22 cellular contexts compared by ENCODE assay signal in the genomic region with DNA sequence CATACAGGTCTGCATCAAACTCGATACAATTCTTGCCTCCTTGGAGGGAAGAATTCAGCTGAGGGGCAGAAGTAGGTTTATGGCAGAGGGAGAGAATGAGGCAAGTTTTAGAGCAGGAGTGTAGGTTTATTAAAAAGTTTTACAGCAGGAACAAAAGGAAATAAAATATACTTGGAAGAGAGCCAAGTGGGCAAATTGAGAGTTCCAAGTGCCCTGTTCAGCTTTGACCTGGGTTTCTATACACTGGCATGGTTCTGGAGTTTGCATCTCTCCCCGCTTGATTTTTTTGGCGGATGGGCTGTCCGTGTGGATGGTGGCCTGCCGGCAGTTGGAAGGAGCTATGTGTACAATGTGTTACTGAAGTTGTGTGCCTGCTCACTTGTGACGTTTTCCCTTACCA.
DNase-seq lines count a peak whose midpoint lies in the region; ATAC-seq, FAIRE-seq and TF ChIP-seq lines count a peak whose summit lies in the region.
"Had no signal": no experiment of that assay in that cellular context is flagged by ENCODE, and none has a peak within 500 bp of the region (broad histone marks: within the 10 kb centered on the region; RNA-seq: fewer than 3 reads in every experiment).

No MANE protein-coding gene starts in this region.

- no peak for TF ChIP-seq POLR2A in A549 (IDR thresholded peaks at IDR 0.05; ENCODE audit: low read length)
- no peak for TF ChIP-seq POLR2A in K562 (conservative IDR thresholded peaks at IDR 0.05)

- no peak for TF ChIP-seq EP300 in A549 (IDR thresholded peaks at IDR 0.05)
- TF ChIP-seq EP300 in Ishikawa (IDR thresholded peaks at IDR 0.05; ENCODE audit: borderline replicate concordance) = no peak
- TF ChIP-seq EP300 in K562 (IDR thresholded peaks at IDR 0.05; ENCODE audit: low read length) = no peak

- H3K4me3 ChIP-seq in A549 = no peak overlapping the region
- H3K4me3 ChIP-seq in K562 = no peak overlapping the region
- no peak overlapping the region for H3K4me3 ChIP-seq in mucosa of descending colon
- H3K4me3 ChIP-seq: BLaER1 treated with 17β-estradiol and CSF1 and Interleukin-3, amounts not matched to agents 10 nM and 100 nM had no signal

- H3K9me1 ChIP-seq in K562 (ENCODE audit: control insufficient read depth, insufficient read depth, low read length) = no peaks in the 10 kb centered on the region

- TF ChIP-seq CTCF in A549 (IDR thresholded peaks at IDR 0.05) (no peak), K562 (IDR thresholded peaks at IDR 0.05 in 2 of 3, conservative IDR thresholded peaks at IDR 0.05 in 1 of 3; ENCODE audit: insufficient read depth in 2 of 3, low read depth in 1 of 3, low read length in 3 of 3) (no peak), mucosa of descending colon (IDR thresholded peaks at IDR 0.05) (no peak)

- ATAC-seq in A549 (no peak), K562 (no peak), mucosa of descending colon (peak; percentile 58), GM18520 (IDR thresholded peaks at IDR 0.05; ENCODE audit: unreplicated experiment) (no peak), sciatic nerve (no peak)
- ATAC-seq: CD8-positive, alpha-beta T cell had no signal

- in situ Hi-C loops in K562 (cut with MboI) = no loop called here

- peak overlapping the region; percentile 82; the same call in 1 of the 3 replicates for H3K4me2 ChIP-seq in A549
- no peak overlapping the region for H3K4me2 ChIP-seq in K562 (ENCODE audit: insufficient read depth, low read length)
- H3K4me2 ChIP-seq: BLaER1 treated with 17β-estradiol and CSF1 and Interleukin-3, amounts not matched to agents 10 nM and 100 nM had no signal

- H3K9me3 ChIP-seq in A549 = no peaks in the 10 kb centered on the region
- no peaks in the 10 kb centered on the region for H3K9me3 ChIP-seq in K562 (replicated peaks; ENCODE audit: control insufficient read depth, insufficient read depth, low read depth, low read length)
- H3K9me3 ChIP-seq in mucosa of descending colon = no peaks in the 10 kb centered on the region
- H3K9me3 ChIP-seq: Caco-2 had no signal

- peak overlapping the region; percentile 79 to 80; a peak in 5 of 6 replicates for H3K27ac ChIP-seq in A549
- no peak overlapping the region for H3K27ac ChIP-seq in K562 (ENCODE audit: extremely low read depth, low read depth, low read length)
- H3K27ac ChIP-seq: BLaER1 treated with 17β-estradiol and CSF1 and Interleukin-3, amounts not matched to agents 10 nM and 100 nM; C4-2B had no signal

- H2AFZ ChIP-seq in K562 (ENCODE audit: low read depth, low read length) = no peak overlapping the region

- BruUV-seq in K562 (replicated peaks; lab: Mats Ljungman, UMichigan) = no TSS peak

- DNase-seq in A549 (ENCODE audit: low read depth in 1 of 2, low spot score in 1 of 2) = no peak
- no peak for DNase-seq in K562 (ENCODE audit: extremely low read depth in 1 of 4, low spot score in 3 of 4)
- DNase-seq in mucosa of descending colon = peak in 1 of 3 donors; percentile 28
- no peak for DNase-seq in medulla oblongata (ENCODE audit: extremely low spot score)
- DNase-seq in activated effector memory CD4-positive, alpha-beta T cell treated with Interleukin-2 at 50 U/mL for 16 hours = no peak
- no peak for DNase-seq in sciatic nerve (ENCODE audit: low spot score)
- DNase-seq: 8988T; AML-193; Caco-2; Calu3; CD4-positive, alpha-beta T cell; CD8-positive, alpha-beta T cell; DMS79 treated with DMSO at 0.1 percent for 48 hours; GF-D8 had no signal

- no peak for TF ChIP-seq RAD21 in A549 (conservative IDR thresholded peaks at IDR 0.05 in 1 of 2, IDR thresholded peaks at IDR 0.05 in 1 of 2)
- no peak for TF ChIP-seq RAD21 in Ishikawa (IDR thresholded peaks at IDR 0.05; ENCODE audit: low read depth)
- TF ChIP-seq RAD21 in K562 (CRISPR knock-in tag; conservative IDR thresholded peaks at IDR 0.05 in 1 of 2, IDR thresholded peaks at IDR 0.05 in 1 of 2) = no peak

- CTCF ChIA-PET in A549 (lab: Yijun Ruan, JAX) (interaction anchor here (0.6 to 2.7 kb wide), 4 partner anchors 9 to 556 kb away, joined by 3 to 12 read pairs (median 3); no protein-coding TSS in a partner anchor), K562 (lab: Yijun Ruan, JAX; ENCODE audit: low intra/inter-chr PET ratio) (no interaction called here)

- POLR2A ChIA-PET in A549 (lab: Yijun Ruan, JAX) (no interaction called here), K562 (lab: Yijun Ruan, JAX) (interaction anchor here (1.2 kb wide), 1 partner anchor 10 kb away, joined by 3 read pairs; no protein-coding TSS in a partner anchor)

- FAIRE-seq in A549 (lab: Jason Lieb, UNC) (no peak), K562 (lab: Jason Lieb, UNC) (no peak)
- FAIRE-seq: A204.1, D721Med, G401.6, GM12891 had no signal

- peaks cover 64% of the 10 kb centered on the region for H3K4me1 ChIP-seq in A549
- no peaks in the 10 kb centered on the region for H3K4me1 ChIP-seq in K562 (replicated peaks in 1 of 2; ENCODE audit: control insufficient read depth in 2 of 2, insufficient read depth in 2 of 2, low read length in 2 of 2)
- no peaks in the 10 kb centered on the region for H3K4me1 ChIP-seq in mucosa of descending colon (ENCODE audit: low read depth)
- H3K4me1 ChIP-seq: BLaER1 treated with 17β-estradiol and CSF1 and Interleukin-3, amounts not matched to agents 10 nM and 100 nM; Caco-2 had no signal

- no peaks in the 10 kb centered on the region for H3K36me3 ChIP-seq in K562 (ENCODE audit: control insufficient read depth, insufficient read depth, low read length)
- no peaks in the 10 kb centered on the region for H3K36me3 ChIP-seq in mucosa of descending colon (ENCODE audit: low read depth)
- H3K36me3 ChIP-seq: BLaER1 treated with 17β-estradiol and CSF1 and Interleukin-3, amounts not matched to agents 10 nM and 100 nM had no signal

- no peaks in the 10 kb centered on the region for H3K79me2 ChIP-seq in K562 (ENCODE audit: control insufficient read depth, insufficient read depth, low read length)

- intact Hi-C loops in K562 (cut with micrococcal nuclease) = no loop called here
- intact Hi-C loops in mucosa of descending colon (cut with DNase I, micrococcal nuclease) = no loop called here
- intact Hi-C loops in sciatic nerve (cut with DNase I) = no loop called here

- H3K27me3 ChIP-seq in K562 (ENCODE audit: control insufficient read depth in 2 of 2, insufficient read depth in 2 of 2, low read length in 2 of 2) = no peaks in the 10 kb centered on the region
- H3K27me3 ChIP-seq: BLaER1 treated with 17β-estradiol and CSF1 and Interleukin-3, amounts not matched to agents 10 nM and 100 nM had no signal

- H4K20me1 ChIP-seq in K562 (replicated peaks; ENCODE audit: control insufficient read depth, insufficient read depth, low read length) = no peaks in the 10 kb centered on the region
- H4K20me1 ChIP-seq: BLaER1 treated with 17β-estradiol and CSF1 and Interleukin-3, amounts not matched to agents 10 nM and 100 nM had no signal

- H3K9ac ChIP-seq in K562 (ENCODE audit: insufficient read depth in 1 of 2, low read depth in 2 of 2, low read length in 2 of 2) = no peak overlapping the region
- H3K9ac ChIP-seq: BLaER1 treated with 17β-estradiol and CSF1 and Interleukin-3, amounts not matched to agents 10 nM and 100 nM had no signal

- 88% methylated on average over 6 of the region's 6 CpGs for WGBS in A549 (ENCODE audit: missing lambda C conversion rate)
- WGBS in K562 (ENCODE audit: insufficient coverage, low coverage, missing lambda C conversion rate) = 4% methylated on average over 6 of the region's 6 CpGs

TF ChIP-seq in A549, 52 proteins besides CTCF, POLR2A, EP300 and RAD21 (continues in another document):
- no peak for TF ChIP-seq RARB (CRISPR knock-in tag; IDR thresholded peaks at IDR 0.05)
- no peak for TF ChIP-seq TFCP2L1 (CRISPR knock-in tag; IDR thresholded peaks at IDR 0.05)
- no peak for TF ChIP-seq ESRRA (IDR thresholded peaks at IDR 0.05; ENCODE audit: borderline replicate concordance, low read length)
- TF ChIP-seq TP53 (CRISPR knock-in tag; IDR thresholded peaks at IDR 0.05) = no peak
- no peak for TF ChIP-seq CBX2 (IDR thresholded peaks at IDR 0.05; ENCODE audit: borderline replicate concordance, low read depth)
- no peak for TF ChIP-seq CHD2 (IDR thresholded peaks at IDR 0.05; ENCODE audit: low read length, partially characterized antibody)
- no peak for TF ChIP-seq HDAC2 (IDR thresholded peaks at IDR 0.05)
- TF ChIP-seq EHF (CRISPR knock-in tag; IDR thresholded peaks at IDR 0.05) = no peak

TF ChIP-seq in Ishikawa, 13 proteins besides CTCF, POLR2A, EP300 and RAD21 (continues in another document):
- TF ChIP-seq NFIC (IDR thresholded peaks at IDR 0.05) = peak; percentile 14; the same call in 1 of the 2 replicates

TF ChIP-seq in K562, 482 proteins besides CTCF, POLR2A, EP300 and RAD21:
- peak; percentile 14; the same call in 1 of the 2 replicates for TF ChIP-seq NFIC (IDR thresholded peaks at IDR 0.05)
- no peak for TF ChIP-seq MYNN (IDR thresholded peaks at IDR 0.05)
- TF ChIP-seq MYNN (CRISPR knock-in tag; IDR thresholded peaks at IDR 0.05) = no peak
TF ChIP-seq in K562: peak in this region for 1.
